In the genomic region with DNA sequence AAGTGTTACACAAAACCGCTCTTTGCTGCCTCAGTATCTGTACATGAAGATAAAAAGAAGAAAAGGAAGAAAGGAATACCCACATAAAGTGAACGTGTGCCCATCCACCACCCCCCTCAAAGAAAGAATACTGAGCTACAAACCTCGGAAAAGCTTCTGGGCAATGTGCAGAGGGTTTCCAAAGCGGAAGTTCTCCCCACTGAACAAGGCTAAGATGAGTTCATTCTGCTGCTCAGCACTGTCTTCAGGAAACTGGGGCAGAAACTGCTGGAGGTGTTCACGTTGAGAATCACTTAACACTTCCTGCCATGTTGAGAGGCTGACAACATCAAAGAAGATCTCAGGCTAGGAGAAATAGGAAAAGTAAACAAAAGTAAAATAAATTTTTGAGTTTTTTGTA, we compare ENCODE assay signal across 20 cellular contexts. TPM values are rescaled to one million over a fixed set of nuclear protein-coding genes. Genes with fewer than 3 reads are reported as not detected.
DNase-seq lines count a peak whose midpoint lies in the region; ATAC-seq and TF ChIP-seq lines count a peak whose summit lies in the region.
"Had no signal": no experiment of that assay in that cellular context is flagged by ENCODE, and none has a peak within 500 bp of the region (broad histone marks: within the 10 kb centered on the region; RNA-seq: fewer than 3 reads in every experiment).

No MANE protein-coding gene starts in this region.

- no peaks in the 10 kb centered on the region for H3K27me3 Mint-ChIP-seq in activated CD8-positive, alpha-beta T cell treated with anti-CD3 and anti-CD28 coated beads, Interleukin-2, amount 10 ng/mL, durations not matched to agents 7 days and 5 days (ENCODE audit: low read depth)
- H3K27me3 Mint-ChIP-seq in naive thymus-derived CD8-positive, alpha-beta T cell = no peaks in the 10 kb centered on the region

- peaks cover 95% of the 10 kb centered on the region for H3K36me3 ChIP-seq in DND-41 (ENCODE audit: insufficient read depth, low read length)

- peaks cover 43% of the 10 kb centered on the region for H3K4me1 ChIP-seq in DND-41 (ENCODE audit: insufficient read depth, low read length)
- H3K4me1 ChIP-seq: right lobe of liver had no signal

- H3K27ac ChIP-seq in DND-41 (ENCODE audit: low read length) = 0 out of 2 replicates have a peak overlapping the region, but pooled peaks have one; percentile 22
- H3K27ac ChIP-seq: brain microvascular endothelial cell, gastroesophageal sphincter, right lobe of liver, VCaP had no signal

- H3K4me2 ChIP-seq in DND-41 (ENCODE audit: insufficient read depth, low read length) = peak overlapping the region; percentile 34; the same call in 1 of the 2 replicates

- no peaks in the 10 kb centered on the region for H3K9me3 ChIP-seq in DND-41 (ENCODE audit: insufficient read depth, low read length, severe bottlenecking)
- H3K9me3 ChIP-seq: gastroesophageal sphincter, right lobe of liver had no signal

- peak; percentile 13 for DNase-seq in activated effector memory CD4-positive, alpha-beta T cell treated with Interleukin-2 at 50 U/mL for 16 hours
- DNase-seq in activated effector memory CD4-positive, alpha-beta T cell treated with anti-CD3 and anti-CD28 coated beads, Interleukin-2, amount 50 U/mL, for 16 hours = no peak
- DNase-seq in DND-41 = peak; percentile 75
- peak; percentile 63 for DNase-seq in activated CD8-positive, alpha-beta T cell treated with anti-CD3 and anti-CD28 coated beads, Interleukin-2, amount 10 ng/mL, durations not matched to agents 7 days and 5 days
- DNase-seq in naive thymus-derived CD8-positive, alpha-beta T cell = peak in 7 of 10 donors; percentile 17 to 60 (median 28)
- DNase-seq in globus pallidus (ENCODE audit: low spot score) = no peak
- DNase-seq in NCI-H187 treated with DMSO at 0.1 percent for 48 hours (lab: John Stamatoyannopoulos, UW) = no peak
- DNase-seq: brain microvascular endothelial cell, DMS153, GDM1, H9, islet precursor cell, NCI-H1417, posterior cingulate gyrus, right lobe of liver had no signal

- no peak overlapping the region for H2AFZ ChIP-seq in DND-41 (ENCODE audit: low read depth, low read length)

- H3K4me1 Mint-ChIP-seq in activated CD8-positive, alpha-beta T cell treated with anti-CD3 and anti-CD28 coated beads, Interleukin-2, amount 10 ng/mL, durations not matched to agents 7 days and 5 days (ENCODE audit: low read depth) = peaks cover 35% of the 10 kb centered on the region
- peaks cover 26 to 50% (median 43%) of the 10 kb centered on the region in 4 donors for H3K4me1 Mint-ChIP-seq in naive thymus-derived CD8-positive, alpha-beta T cell
- H3K4me1 Mint-ChIP-seq: CD14-positive monocyte, H9 had no signal

- peaks cover 25% of the 10 kb centered on the region for H3K79me2 ChIP-seq in DND-41 (ENCODE audit: insufficient read depth, low read length)

- CTCF ChIA-PET in activated CD8-positive, alpha-beta T cell treated with anti-CD3 and anti-CD28 coated beads, Interleukin-2, amount 10 ng/mL, durations not matched to agents 7 days and 5 days (lab: Charles Lee) = interaction anchor here (0.7 to 2.4 kb wide), 6 partner anchors 9 to 286 kb away, joined by 3 to 14 read pairs (median 3); no protein-coding TSS in a partner anchor

- peak overlapping the region; percentile 90 for H3K27ac Mint-ChIP-seq in activated CD8-positive, alpha-beta T cell treated with anti-CD3 and anti-CD28 coated beads, Interleukin-2, amount 10 ng/mL, durations not matched to agents 7 days and 5 days
- H3K27ac Mint-ChIP-seq in naive thymus-derived CD8-positive, alpha-beta T cell = peak overlapping the region in 9 of 10 donors; percentile 16 to 93 (median 79)
- H3K27ac Mint-ChIP-seq: CD14-positive monocyte, H9 had no signal

- ATAC-seq in DND-41 (ENCODE audit: insufficient read depth, low read depth) (peak; percentile 98), GM19328 (IDR thresholded peaks at IDR 0.05; ENCODE audit: unreplicated experiment) (no peak)
- ATAC-seq in activated CD8-positive, alpha-beta T cell treated with anti-CD3 and anti-CD28 coated beads, Interleukin-2, amount 10 ng/mL, durations not matched to agents 7 days and 5 days = peak; percentile 96
- ATAC-seq in naive thymus-derived CD8-positive, alpha-beta T cell = peak; percentile 96
- ATAC-seq: gastroesophageal sphincter, right lobe of liver had no signal

- no peak overlapping the region for H3K9ac ChIP-seq in DND-41 (ENCODE audit: low read depth, low read length)

- H3K9me3 Mint-ChIP-seq in activated CD8-positive, alpha-beta T cell treated with anti-CD3 and anti-CD28 coated beads, Interleukin-2, amount 10 ng/mL, durations not matched to agents 7 days and 5 days (ENCODE audit: insufficient read depth) = no peaks in the 10 kb centered on the region
- H3K9me3 Mint-ChIP-seq in naive thymus-derived CD8-positive, alpha-beta T cell = no peaks in the 10 kb centered on the region
- H3K9me3 Mint-ChIP-seq: CD14-positive monocyte, H9, neural crest cell had no signal

- no peak overlapping the region for H3K4me3 ChIP-seq in DND-41 (ENCODE audit: low read depth in 1 of 2, low read length in 2 of 2)
- H3K4me3 ChIP-seq: gastroesophageal sphincter, right lobe of liver had no signal

- H3K36me3 Mint-ChIP-seq in activated CD8-positive, alpha-beta T cell treated with anti-CD3 and anti-CD28 coated beads, Interleukin-2, amount 10 ng/mL, durations not matched to agents 7 days and 5 days (ENCODE audit: low read depth) = peaks cover 74% of the 10 kb centered on the region
- H3K36me3 Mint-ChIP-seq in naive thymus-derived CD8-positive, alpha-beta T cell = peaks cover 5 to 85% (median 26%) of the 10 kb centered on the region in 3 donors

- TF ChIP-seq CTCF in DND-41 (IDR thresholded peaks at IDR 0.05; ENCODE audit: borderline replicate concordance, extremely low read depth, low read length, poor library complexity, severe bottlenecking) = no peak

- peaks cover 8% of the 10 kb centered on the region; the same call in 1 of the 2 replicates for H4K20me1 ChIP-seq in DND-41 (ENCODE audit: insufficient read depth, low read length)

- POLR2A ChIA-PET in activated CD8-positive, alpha-beta T cell treated with anti-CD3 and anti-CD28 coated beads, Interleukin-2, amount 10 ng/mL, durations not matched to agents 7 days and 5 days (lab: Charles Lee) = interaction anchor here (0.7 kb wide), 1 partner anchor 10 kb away, joined by 4 read pairs; no protein-coding TSS in a partner anchor
- POLR2A ChIA-PET in naive thymus-derived CD8-positive, alpha-beta T cell (lab: Charles Lee) = interaction anchor here (0.8 to 1.6 kb wide), 5 partner anchors 9 to 114 kb away, joined by 3 to 5 read pairs (median 3); a partner anchor contains a TSS

- peak overlapping the region; percentile 39 for H3K4me3 Mint-ChIP-seq in activated CD8-positive, alpha-beta T cell treated with anti-CD3 and anti-CD28 coated beads, Interleukin-2, amount 10 ng/mL, durations not matched to agents 7 days and 5 days
- peak overlapping the region in 7 of 10 donors; percentile 31 to 76 (median 59) for H3K4me3 Mint-ChIP-seq in naive thymus-derived CD8-positive, alpha-beta T cell
- H3K4me3 Mint-ChIP-seq: CD14-positive monocyte, H9, neural crest cell had no signal

- H3K27me3 ChIP-seq in DND-41 (ENCODE audit: insufficient read depth, low read length, poor library complexity) = no peaks in the 10 kb centered on the region
- H3K27me3 ChIP-seq: brain microvascular endothelial cell, gastroesophageal sphincter, right lobe of liver had no signal

RNA-seq across cellular contexts. Expression of a gene that starts 6.9 kb away (rescaled TPM):
- total RNA-seq in activated CD8-positive, alpha-beta T cell treated with anti-CD3 and anti-CD28 coated beads, Interleukin-2, amount 10 ng/mL, durations not matched to agents 7 days and 5 days = 10 to 100 TPM; 32.5 to 35.5 TPM
- total RNA-seq in naive thymus-derived CD8-positive, alpha-beta T cell = 10 to 100 TPM; 60.1 to 61.4 TPM
- 10 to 100 TPM; 16.9 to 21.9 (median 17.6) TPM for polyA plus RNA-seq in naive thymus-derived CD8-positive, alpha-beta T cell

Comparison
In these comparisons a context has a peak if more than half of its experiments do, and no peak if none do; other contexts are left out.
1. DNase-seq: peak in activated effector memory CD4-positive, alpha-beta T cell treated with Interleukin-2 at 50 U/mL for 16 hours (single experiment), DND-41 (single experiment), activated CD8-positive, alpha-beta T cell treated with anti-CD3 and anti-CD28 coated beads, Interleukin-2, amount 10 ng/mL, durations not matched to agents 7 days and 5 days (single experiment) and naive thymus-derived CD8-positive, alpha-beta T cell (7 of 10); none in activated effector memory CD4-positive, alpha-beta T cell treated with anti-CD3 and anti-CD28 coated beads, Interleukin-2, amount 50 U/mL, for 16 hours (single experiment), globus pallidus (single experiment) and NCI-H187 treated with DMSO at 0.1 percent for 48 hours (single experiment).